In genomic region chr9:131706608-131706970, GRCh38 we compare ENCODE assay signal across 1 cellular context.
TF ChIP-seq lines count a peak whose summit lies in the region.

No MANE protein-coding gene starts in this region.

TF ChIP-seq in GM12878, 131 proteins besides CTCF, POLR2A, EP300 and RAD21 (continued from another document):
- TF ChIP-seq PBX3 (IDR thresholded peaks at IDR 0.05; ENCODE audit: insufficient replicate concordance, low read depth, low read length), result no peak
- no peak for TF ChIP-seq ATF7 (IDR thresholded peaks at IDR 0.05; ENCODE audit: low read depth)
- TF ChIP-seq IRF5 (IDR thresholded peaks at IDR 0.05; ENCODE audit: borderline replicate concordance), result no peak
- TF ChIP-seq PKNOX1 (IDR thresholded peaks at IDR 0.05), result no peak
- TF ChIP-seq EGR1 (IDR thresholded peaks at IDR 0.05; ENCODE audit: borderline replicate concordance in 1 of 2, low read depth in 2 of 2, low read length in 2 of 2), result no peak
